In genomic region chr11:20162824-20163777, GRCh38 we compare ENCODE assay signal across 8 cellular contexts. TPM values are rescaled to one million over a fixed set of nuclear protein-coding genes. Genes with fewer than 3 reads are reported as not detected.
DNase-seq lines count a peak whose midpoint lies in the region; ATAC-seq lines count a peak whose summit lies in the region.

No MANE protein-coding gene starts in this region.

- no peak overlapping the region for H3K9ac ChIP-seq in stomach smooth muscle (ENCODE audit: low read length in 2 of 2)

- intact Hi-C loops in activated CD4-positive, alpha-beta T cell treated with anti-CD3 and anti-CD28 coated beads, Interleukin-2, amount 10 ng/mL, durations not matched to agents 24 days and 14 days (cut with micrococcal nuclease): loop anchor here (2.0 to 5.0 kb wide), 4 partner anchors 44 to 509 kb away; partner anchors contain the start of genes NAV2 and SLC6A5
- intact Hi-C loops in posterior vena cava (cut with DNase I): no loop called here

- H3K27ac Mint-ChIP-seq in activated CD4-positive, alpha-beta T cell treated with anti-CD3 and anti-CD28 coated beads, Interleukin-2, amount 10 ng/mL, durations not matched to agents 24 days and 14 days: peak overlapping the region; percentile 53
- H3K27ac Mint-ChIP-seq in activated naive CD8-positive, alpha-beta T cell treated with anti-CD3 and anti-CD28 coated beads, Interleukin-2, amount 50 U/mL, for 24 hours: peak overlapping the region; percentile 26

- H3K36me3 ChIP-seq in stomach smooth muscle (ENCODE audit: control insufficient read depth in 2 of 2, insufficient read depth in 2 of 2, low read length in 2 of 2): no peaks in the 10 kb centered on the region

- H3K9me3 ChIP-seq in iPS-18c (ENCODE audit: control insufficient read depth, insufficient read depth, low read length) (no peaks in the 10 kb centered on the region), stomach smooth muscle (ENCODE audit: control insufficient read depth in 2 of 2, low read length in 2 of 2) (peaks cover 0 to 2% of the 10 kb centered on the region in 2 donors)

- H3K4me1 Mint-ChIP-seq in activated CD4-positive, alpha-beta T cell treated with anti-CD3 and anti-CD28 coated beads, Interleukin-2, amount 10 ng/mL, durations not matched to agents 24 days and 14 days: peaks cover 7% of the 10 kb centered on the region
- peaks cover 26% of the 10 kb centered on the region for H3K4me1 Mint-ChIP-seq in activated naive CD8-positive, alpha-beta T cell treated with anti-CD3 and anti-CD28 coated beads, Interleukin-2, amount 50 U/mL, for 24 hours

- H3K36me3 Mint-ChIP-seq in activated CD4-positive, alpha-beta T cell treated with anti-CD3 and anti-CD28 coated beads, Interleukin-2, amount 10 ng/mL, durations not matched to agents 24 days and 14 days (ENCODE audit: low read depth): peaks cover 9% of the 10 kb centered on the region
- H3K36me3 Mint-ChIP-seq in activated naive CD8-positive, alpha-beta T cell treated with anti-CD3 and anti-CD28 coated beads, Interleukin-2, amount 50 U/mL, for 24 hours (ENCODE audit: low read depth): no peaks in the 10 kb centered on the region

- peaks cover 30% of the 10 kb centered on the region for H3K9me3 Mint-ChIP-seq in activated CD4-positive, alpha-beta T cell treated with anti-CD3 and anti-CD28 coated beads, Interleukin-2, amount 10 ng/mL, durations not matched to agents 24 days and 14 days
- H3K9me3 Mint-ChIP-seq in activated naive CD8-positive, alpha-beta T cell treated with anti-CD3 and anti-CD28 coated beads, Interleukin-2, amount 50 U/mL, for 24 hours: peaks cover 6% of the 10 kb centered on the region

- H3K27ac ChIP-seq in stomach smooth muscle (ENCODE audit: low read length): no peak overlapping the region

- peak overlapping the region; percentile 51 for H3K4me3 ChIP-seq in iPS-18c (ENCODE audit: insufficient read depth, low read depth, low read length)
- peak overlapping the region; percentile 54 to 65 for H3K4me3 ChIP-seq in stomach smooth muscle (ENCODE audit: low read length in 2 of 2)

- no peak overlapping the region for H3K4me3 Mint-ChIP-seq in activated CD4-positive, alpha-beta T cell treated with anti-CD3 and anti-CD28 coated beads, Interleukin-2, amount 10 ng/mL, durations not matched to agents 24 days and 14 days
- H3K4me3 Mint-ChIP-seq in activated naive CD8-positive, alpha-beta T cell treated with anti-CD3 and anti-CD28 coated beads, Interleukin-2, amount 50 U/mL, for 24 hours: peak overlapping the region; percentile 55

- H3K27me3 Mint-ChIP-seq in activated CD4-positive, alpha-beta T cell treated with anti-CD3 and anti-CD28 coated beads, Interleukin-2, amount 10 ng/mL, durations not matched to agents 24 days and 14 days: peaks cover 83% of the 10 kb centered on the region
- peaks cover 90% of the 10 kb centered on the region for H3K27me3 Mint-ChIP-seq in activated naive CD8-positive, alpha-beta T cell treated with anti-CD3 and anti-CD28 coated beads, Interleukin-2, amount 50 U/mL, for 24 hours

- H3K27me3 ChIP-seq in stomach smooth muscle (ENCODE audit: control insufficient read depth in 1 of 2, insufficient read depth in 2 of 2, low read length in 2 of 2): peaks cover 76 to 79% of the 10 kb centered on the region in 2 donors

- ATAC-seq in activated naive CD8-positive, alpha-beta T cell treated with anti-CD3 and anti-CD28 coated beads, Interleukin-2, amount 50 U/mL, for 24 hours: no peak
- no peak for ATAC-seq in GM21423 (IDR thresholded peaks at IDR 0.05; ENCODE audit: unreplicated experiment)

- H3K4me1 ChIP-seq in stomach smooth muscle (ENCODE audit: control insufficient read depth, insufficient read depth, low read length): peaks cover 13% of the 10 kb centered on the region

- no peak for DNase-seq in activated CD4-positive, alpha-beta T cell treated with anti-CD3 and anti-CD28 coated beads, Interleukin-2, amount 10 ng/mL, durations not matched to agents 24 days and 14 days
- DNase-seq in activated CD4-positive, alpha-beta T cell treated with anti-CD3 and anti-CD28 coated beads, Interleukin-2, amount 50 U/mL, for 1 hour: no peak
- peak; percentile 26 for DNase-seq in activated naive CD8-positive, alpha-beta T cell treated with anti-CD3 and anti-CD28 coated beads, Interleukin-2, amount 50 U/mL, for 24 hours
- DNase-seq in posterior vena cava (ENCODE audit: low spot score) (no peak), NCI-H526 treated with DMSO at 0.1 percent for 48 hours (lab: John Stamatoyannopoulos, UW) (no peak)

RNA-seq across cellular contexts. Expression of gene DBX1, which starts 2.8 kb away (rescaled TPM):
- not detected in 2 replicates for total RNA-seq in activated CD4-positive, alpha-beta T cell treated with anti-CD3 and anti-CD28 coated beads, Interleukin-2, amount 10 ng/mL, durations not matched to agents 24 days and 14 days
- not detected for total RNA-seq in posterior vena cava
